25 cellular contexts compared by ENCODE assay signal in the genomic region with DNA sequence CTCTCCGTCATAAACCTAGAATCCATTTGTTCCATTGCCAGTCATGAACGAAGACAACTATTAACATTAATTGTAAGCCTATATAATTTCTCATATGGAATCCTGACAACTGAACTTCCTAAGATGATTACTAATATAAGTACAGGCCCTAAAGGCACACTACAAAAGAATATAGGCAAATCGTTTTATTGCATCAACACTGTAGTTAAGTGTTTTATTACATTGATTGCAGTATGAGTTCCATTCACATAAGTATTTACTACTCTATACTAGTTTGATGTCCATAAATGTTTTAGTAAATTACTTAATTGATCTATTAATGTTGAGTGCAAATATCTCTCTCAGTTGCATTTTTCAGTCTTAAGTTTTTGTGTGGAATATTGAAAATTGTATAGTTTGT.
DNase-seq lines count a peak whose midpoint lies in the region; ATAC-seq, FAIRE-seq and TF ChIP-seq lines count a peak whose summit lies in the region.
"Had no signal": no experiment of that assay in that cellular context is flagged by ENCODE, and none has a peak within 500 bp of the region (broad histone marks: within the 10 kb centered on the region; RNA-seq: fewer than 3 reads in every experiment).

No MANE protein-coding gene starts in this region.

- peak; percentile 70 for FAIRE-seq in A549 (lab: Jason Lieb, UNC)
- peak; percentile 38 for FAIRE-seq in colon (lab: Jason Lieb, UNC)
- FAIRE-seq in small intestine (lab: Jason Lieb, UNC): peak; percentile 77
- FAIRE-seq: A204.1, GM12891, GM18507, H1 had no signal

- POLR2A ChIA-PET in A549 (lab: Yijun Ruan, JAX): no interaction called here
- POLR2A ChIA-PET in CD8-positive, alpha-beta memory T cell (lab: Charles Lee): no interaction called here

- H3K4me2 ChIP-seq in A549: no peak overlapping the region
- H3K4me2 ChIP-seq: BLaER1 treated with 17β-estradiol and CSF1 and Interleukin-3, amounts not matched to agents 10 nM and 100 nM had no signal

- peaks cover 4 to 26% (median 5%) of the 10 kb centered on the region in 5 donors for H3K9me3 Mint-ChIP-seq in CD8-positive, alpha-beta memory T cell

- no peak for ATAC-seq in A549
- peak; percentile 61 for ATAC-seq in mucosa of descending colon
- no peak for ATAC-seq in GM19328 (IDR thresholded peaks at IDR 0.05; ENCODE audit: unreplicated experiment)
- no peak for ATAC-seq in GM19467 (IDR thresholded peaks at IDR 0.05; ENCODE audit: unreplicated experiment)

- intact Hi-C loops in mucosa of descending colon (cut with DNase I, micrococcal nuclease): no loop called here

- TF ChIP-seq CTCF in A549 (IDR thresholded peaks at IDR 0.05): no peak
- TF ChIP-seq CTCF in mucosa of descending colon (IDR thresholded peaks at IDR 0.05): no peak

- no peak for TF ChIP-seq EP300 in A549 (IDR thresholded peaks at IDR 0.05)

- H3K9me3 ChIP-seq in A549: no peaks in the 10 kb centered on the region
- no peaks in the 10 kb centered on the region for H3K9me3 ChIP-seq in mucosa of descending colon
- H3K9me3 ChIP-seq in small intestine (ENCODE audit: control insufficient read depth, low read depth): no peaks in the 10 kb centered on the region
- H3K9me3 ChIP-seq in CD8-positive, alpha-beta memory T cell (ENCODE audit: low read length): no peaks in the 10 kb centered on the region
- H3K9me3 ChIP-seq: BE2C; BLaER1 treated with 17β-estradiol and CSF1 and Interleukin-3, amounts not matched to agents 10 nM and 100 nM had no signal

- no peaks in the 10 kb centered on the region for H3K27me3 Mint-ChIP-seq in CD8-positive, alpha-beta memory T cell
- H3K27me3 Mint-ChIP-seq: CD4-positive, alpha-beta T cell had no signal

- no peak for TF ChIP-seq POLR2A in A549 (IDR thresholded peaks at IDR 0.05; ENCODE audit: low read length)

- H3K4me1 ChIP-seq in A549 (no peaks in the 10 kb centered on the region), mucosa of descending colon (ENCODE audit: low read depth) (no peaks in the 10 kb centered on the region), small intestine (ENCODE audit: control insufficient read depth in 2 of 2, insufficient read depth in 1 of 2, low read depth in 1 of 2, low read length in 1 of 2) (no peaks in the 10 kb centered on the region)
- H3K4me1 ChIP-seq in CD8-positive, alpha-beta memory T cell (ENCODE audit: insufficient read depth, low read length): no peaks in the 10 kb centered on the region
- H3K4me1 ChIP-seq: BLaER1 treated with 17β-estradiol and CSF1 and Interleukin-3, amounts not matched to agents 10 nM and 100 nM had no signal

- DNase-seq in A549 (ENCODE audit: low read depth in 1 of 2, low spot score in 1 of 2) (no peak), mucosa of descending colon (no peak), small intestine (peak; percentile 56)
- no peak for DNase-seq in CD8-positive, alpha-beta memory T cell
- DNase-seq: ACHN; AML-193; BE2C; Calu3; CD4-positive, alpha-beta T cell; COR-L47; DMS79 treated with DMSO at 0.1 percent for 48 hours; GF-D8; GM23248; H7; HCEC 1CT had no signal

- CTCF ChIA-PET in A549 (lab: Yijun Ruan, JAX): no interaction called here
- CTCF ChIA-PET in CD8-positive, alpha-beta memory T cell (lab: Charles Lee): no interaction called here

- no peak overlapping the region for H3K4me3 ChIP-seq in A549
- no peak overlapping the region for H3K4me3 ChIP-seq in mucosa of descending colon
- H3K4me3 ChIP-seq in small intestine (ENCODE audit: low read depth in 1 of 2, low read length in 2 of 2): no peak overlapping the region
- no peak overlapping the region for H3K4me3 ChIP-seq in CD8-positive, alpha-beta memory T cell (ENCODE audit: low read length)
- H3K4me3 ChIP-seq: BLaER1 treated with 17β-estradiol and CSF1 and Interleukin-3, amounts not matched to agents 10 nM and 100 nM; GM23248 had no signal

- 85% methylated on average over 3 of the region's 3 CpGs for WGBS in A549 (ENCODE audit: missing lambda C conversion rate)
- WGBS in small intestine, 3 donors: 23 to 71% (median 49%) methylated on average over 3 of the region's 3 CpGs

- H3K27ac Mint-ChIP-seq in CD8-positive, alpha-beta memory T cell: no peak overlapping the region
- H3K27ac Mint-ChIP-seq: CD14-positive monocyte; CD4-positive, alpha-beta T cell had no signal

- H3K27ac ChIP-seq in A549 (no peak overlapping the region), small intestine (ENCODE audit: low read depth in 1 of 2, low read length in 1 of 2) (no peak overlapping the region)
- H3K27ac ChIP-seq in CD8-positive, alpha-beta memory T cell (ENCODE audit: low read depth, low read length): no peak overlapping the region
- H3K27ac ChIP-seq: 22Rv1; BLaER1 treated with 17β-estradiol and CSF1 and Interleukin-3, amounts not matched to agents 10 nM and 100 nM; GM23248 had no signal

- no peaks in the 10 kb centered on the region for H3K36me3 Mint-ChIP-seq in CD8-positive, alpha-beta memory T cell
- H3K36me3 Mint-ChIP-seq: CD14-positive monocyte had no signal

- H3K4me1 Mint-ChIP-seq in CD8-positive, alpha-beta memory T cell: no peaks in the 10 kb centered on the region
- H3K4me1 Mint-ChIP-seq: CD14-positive monocyte had no signal

- no peak for TF ChIP-seq RAD21 in A549 (conservative IDR thresholded peaks at IDR 0.05 in 1 of 2, IDR thresholded peaks at IDR 0.05 in 1 of 2)

- no peak overlapping the region for H3K4me3 Mint-ChIP-seq in CD8-positive, alpha-beta memory T cell
- H3K4me3 Mint-ChIP-seq: CD14-positive monocyte; CD4-positive, alpha-beta T cell had no signal

- H3K36me3 ChIP-seq in mucosa of descending colon (ENCODE audit: low read depth) (no peaks in the 10 kb centered on the region), small intestine (ENCODE audit: control insufficient read depth in 2 of 2, insufficient read depth in 2 of 2, low read length in 2 of 2) (no peaks in the 10 kb centered on the region)
- no peaks in the 10 kb centered on the region for H3K36me3 ChIP-seq in CD8-positive, alpha-beta memory T cell (ENCODE audit: insufficient read depth, low read length)
- H3K36me3 ChIP-seq: BE2C; BLaER1 treated with 17β-estradiol and CSF1 and Interleukin-3, amounts not matched to agents 10 nM and 100 nM had no signal

- H3K27me3 ChIP-seq in small intestine (ENCODE audit: control insufficient read depth in 2 of 2, insufficient read depth in 2 of 2, low read length in 2 of 2): no peaks in the 10 kb centered on the region
- H3K27me3 ChIP-seq in CD8-positive, alpha-beta memory T cell (ENCODE audit: insufficient read depth, low read length, poor library complexity, severe bottlenecking): no peaks in the 10 kb centered on the region
- H3K27me3 ChIP-seq: BE2C; BLaER1 treated with 17β-estradiol and CSF1 and Interleukin-3, amounts not matched to agents 10 nM and 100 nM had no signal

TF ChIP-seq in A549, 52 proteins besides CTCF, POLR2A, EP300 and RAD21:
- TF ChIP-seq CHD2 (IDR thresholded peaks at IDR 0.05; ENCODE audit: low read length, partially characterized antibody) (no peak), KDM1A (IDR thresholded peaks at IDR 0.05; ENCODE audit: low read depth) (no peak), ESRRA (IDR thresholded peaks at IDR 0.05; ENCODE audit: borderline replicate concordance, low read length) (no peak), TFCP2L1 (CRISPR knock-in tag; IDR thresholded peaks at IDR 0.05) (no peak), EHMT2 (IDR thresholded peaks at IDR 0.05; ENCODE audit: low read depth) (no peak), KDM5A (IDR thresholded peaks at IDR 0.05) (no peak)
